ENCODE assay signal across 1 cellular context in genomic region chr17:63694974-63695773, GRCh38.
TF ChIP-seq lines count a peak whose summit lies in the region.

No MANE protein-coding gene starts in this region.

TF ChIP-seq in IMR-90, 13 proteins besides CTCF, POLR2A, EP300 and RAD21:
- TF ChIP-seq ELK1 (IDR thresholded peaks at IDR 0.05; ENCODE audit: borderline replicate concordance, low read depth, low read length) (no peak), MXI1 (IDR thresholded peaks at IDR 0.05; ENCODE audit: borderline replicate concordance, low read depth, low read length) (no peak), SMC3 (IDR thresholded peaks at IDR 0.05; ENCODE audit: low read depth, low read length) (no peak), MAFK (IDR thresholded peaks at IDR 0.05; ENCODE audit: low read depth, low read length) (no peak), RFX5 (IDR thresholded peaks at IDR 0.05; ENCODE audit: low read depth, low read length) (no peak), USF2 (IDR thresholded peaks at IDR 0.05; ENCODE audit: low read depth, low read length) (no peak), CHD1 (IDR thresholded peaks at IDR 0.05; ENCODE audit: low read depth, low read length) (no peak)
TF ChIP-seq in IMR-90: peak in this region for 0.
